1 cellular context compared by ENCODE assay signal in genomic region chr20:6558361-6558760, GRCh38.
TF ChIP-seq lines count a peak whose summit lies in the region.

No MANE protein-coding gene starts in this region.

TF ChIP-seq in IMR-90, 13 proteins besides CTCF, POLR2A, EP300 and RAD21:
- TF ChIP-seq RCOR1 (IDR thresholded peaks at IDR 0.05; ENCODE audit: insufficient replicate concordance, low read length) = no peak
- TF ChIP-seq BHLHE40 (IDR thresholded peaks at IDR 0.05; ENCODE audit: low read depth, low read length) = no peak
- no peak for TF ChIP-seq ELK1 (IDR thresholded peaks at IDR 0.05; ENCODE audit: borderline replicate concordance, low read depth, low read length)
- TF ChIP-seq, protein P1, sequence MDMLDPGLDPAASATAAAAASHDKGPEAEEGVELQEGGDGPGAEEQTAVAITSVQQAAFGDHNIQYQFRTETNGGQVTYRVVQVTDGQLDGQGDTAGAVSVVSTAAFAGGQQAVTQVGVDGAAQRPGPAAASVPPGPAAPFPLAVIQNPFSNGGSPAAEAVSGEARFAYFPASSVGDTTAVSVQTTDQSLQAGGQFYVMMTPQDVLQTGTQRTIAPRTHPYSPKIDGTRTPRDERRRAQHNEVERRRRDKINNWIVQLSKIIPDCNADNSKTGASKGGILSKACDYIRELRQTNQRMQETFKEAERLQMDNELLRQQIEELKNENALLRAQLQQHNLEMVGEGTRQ (IDR thresholded peaks at IDR 0.05; ENCODE audit: low read depth, low read length) = no peak
- TF ChIP-seq MAZ (IDR thresholded peaks at IDR 0.05; ENCODE audit: borderline replicate concordance, low read depth, low read length) = no peak
- no peak for TF ChIP-seq MXI1 (IDR thresholded peaks at IDR 0.05; ENCODE audit: borderline replicate concordance, low read depth, low read length)
- no peak for TF ChIP-seq FOS (IDR thresholded peaks at IDR 0.05; ENCODE audit: low read depth, low read length)
- TF ChIP-seq CHD1 (IDR thresholded peaks at IDR 0.05; ENCODE audit: low read depth, low read length) = no peak
- TF ChIP-seq CEBPB (IDR thresholded peaks at IDR 0.05; ENCODE audit: low read depth, low read length) = no peak
- no peak for TF ChIP-seq SMC3 (IDR thresholded peaks at IDR 0.05; ENCODE audit: low read depth, low read length)
- no peak for TF ChIP-seq NFE2L2 (IDR thresholded peaks at IDR 0.05; ENCODE audit: low read depth, low read length)
- no peak for TF ChIP-seq MAFK (IDR thresholded peaks at IDR 0.05; ENCODE audit: low read depth, low read length)
- no peak for TF ChIP-seq RFX5 (IDR thresholded peaks at IDR 0.05; ENCODE audit: low read depth, low read length)
TF ChIP-seq in IMR-90: peak in this region for 0.
